8 cellular contexts compared by ENCODE assay signal in the genomic region with DNA sequence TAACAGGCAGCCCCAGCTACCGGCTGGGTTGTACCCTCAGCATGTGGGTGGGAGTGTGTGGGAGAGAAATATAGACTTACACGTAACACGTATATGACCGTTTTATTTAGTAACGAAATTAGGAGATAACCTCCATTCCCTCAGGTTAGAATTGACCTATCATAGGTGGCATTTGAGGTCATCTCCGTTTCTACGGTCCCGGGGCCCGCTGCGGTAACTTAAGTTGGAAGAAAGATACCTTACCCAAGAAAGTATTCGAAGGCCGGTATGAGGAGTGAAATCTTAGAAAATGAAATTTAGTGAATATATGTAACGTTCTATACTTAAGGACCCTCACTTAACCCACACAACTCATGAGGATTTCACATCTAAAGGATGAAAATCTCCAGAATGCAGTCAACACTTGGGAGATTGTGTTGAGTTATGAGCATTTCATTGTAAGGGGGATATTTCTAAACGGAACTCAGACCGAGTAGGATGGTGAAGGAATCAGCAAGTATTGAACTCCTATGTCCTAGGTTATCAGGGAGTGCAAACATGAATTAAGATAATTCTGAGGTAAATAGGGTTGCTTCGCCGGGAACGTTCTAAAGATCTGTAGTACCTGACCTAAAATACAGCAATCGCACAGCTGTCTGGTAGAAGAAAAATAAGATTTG. TPM values are rescaled to one million over a fixed set of nuclear protein-coding genes. Genes with fewer than 3 reads are reported as not detected.
DNase-seq lines count a peak whose midpoint lies in the region; ATAC-seq and TF ChIP-seq lines count a peak whose summit lies in the region.

No MANE protein-coding gene starts in this region.

- peak; percentile 41 to 68 for DNase-seq in activated CD8-positive, alpha-beta memory T cell treated with anti-CD3 and anti-CD28 coated beads for 4 hours (ENCODE audit: low read depth in 2 of 2)
- DNase-seq in activated CD8-positive, alpha-beta memory T cell treated with anti-CD3 and anti-CD28 coated beads, Interleukin-2, amount 50 U/mL, for 48 hours, result no peak
- peak; percentile 23 for DNase-seq in RKO (ENCODE audit: low spot score)
- DNase-seq in nephron progenitor cell, result no peak
- DNase-seq in cortex of kidney (lab: John Stamatoyannopoulos, UW), result no peak
- DNase-seq in cerebellum (ENCODE audit: low spot score), result no peak

- H3K27ac ChIP-seq in ectodermal cell (ENCODE audit: insufficient read depth, low read depth, low read length, poor library complexity, severe bottlenecking), result peak overlapping the region; percentile 98

- peaks cover 26% of the 10 kb centered on the region for H3K9me3 Mint-ChIP-seq in nephron progenitor cell

- no peak for TF ChIP-seq CTCF in nephron progenitor cell (IDR thresholded peaks at IDR 0.05)

- ATAC-seq in HG02623 (IDR thresholded peaks at IDR 0.05; ENCODE audit: unreplicated experiment), result peak; percentile 24

- H3K36me3 ChIP-seq in ectodermal cell (ENCODE audit: control insufficient read depth, insufficient read depth, low read length), result peaks cover 3% of the 10 kb centered on the region

- 11 to 12% methylated on average over 13 to 18 of the region's 19 CpGs for WGBS in ectodermal cell, 2 experiments

- H3K4me3 ChIP-seq in ectodermal cell (ENCODE audit: insufficient read depth, low read depth, low read length), result peak overlapping the region; percentile 79

- H3K27me3 Mint-ChIP-seq in nephron progenitor cell (ENCODE audit: low read depth, poor library complexity), result peaks cover 6% of the 10 kb centered on the region

- H3K4me3 Mint-ChIP-seq in nephron progenitor cell, result peak overlapping the region; percentile 94

- H3K27me3 ChIP-seq in ectodermal cell (ENCODE audit: control insufficient read depth, insufficient read depth, low read length, poor library complexity, severe bottlenecking), result no peaks in the 10 kb centered on the region

- H3K9me3 ChIP-seq in ectodermal cell (ENCODE audit: control insufficient read depth, low read length), result no peaks in the 10 kb centered on the region

- peaks cover 55% of the 10 kb centered on the region for H3K36me3 Mint-ChIP-seq in nephron progenitor cell (ENCODE audit: low read depth)

- peaks cover 3% of the 10 kb centered on the region for H3K4me1 ChIP-seq in ectodermal cell (ENCODE audit: control insufficient read depth, insufficient read depth, low read length)

- peaks cover 50% of the 10 kb centered on the region for H3K4me1 Mint-ChIP-seq in nephron progenitor cell

- H3K27ac Mint-ChIP-seq in nephron progenitor cell, result peak overlapping the region; percentile 99

RNA-seq across cellular contexts. Expression of a gene that starts 0.9 kb away (rescaled TPM):
- polyA plus RNA-seq in ectodermal cell (2013, experiment 1 of 4), result 58.8 TPM
- polyA plus RNA-seq in ectodermal cell (2013, experiment 2 of 4), result 63.5 TPM
- polyA plus RNA-seq in ectodermal cell (2013, experiment 3 of 4), result 55.0 TPM
- polyA plus RNA-seq in ectodermal cell (2013, experiment 4 of 4), result 58.6 TPM
- 22.4 TPM for total RNA-seq in cerebellum

RNA-seq across cellular contexts. Expression of a gene that starts 42.3 kb away (rescaled TPM):
- 349 TPM for polyA plus RNA-seq in ectodermal cell (2013, experiment 1 of 4)
- 338 TPM for polyA plus RNA-seq in ectodermal cell (2013, experiment 2 of 4)
- polyA plus RNA-seq in ectodermal cell (2013, experiment 3 of 4), result 351 TPM
- polyA plus RNA-seq in ectodermal cell (2013, experiment 4 of 4), result 330 TPM
- total RNA-seq in cerebellum, result 238 TPM

Comparison
In these comparisons a context has a peak if more than half of its experiments do, and no peak if none do; other contexts are left out.
1. DNase-seq: peak in activated CD8-positive, alpha-beta memory T cell treated with anti-CD3 and anti-CD28 coated beads for 4 hours (2 of 2) and RKO (single experiment); none in activated CD8-positive, alpha-beta memory T cell treated with anti-CD3 and anti-CD28 coated beads, Interleukin-2, amount 50 U/mL, for 48 hours (single experiment), nephron progenitor cell (single experiment), cortex of kidney (single experiment) and cerebellum (single experiment).